Comparison of ENCODE assay signal across 12 cellular contexts in the genomic region with DNA sequence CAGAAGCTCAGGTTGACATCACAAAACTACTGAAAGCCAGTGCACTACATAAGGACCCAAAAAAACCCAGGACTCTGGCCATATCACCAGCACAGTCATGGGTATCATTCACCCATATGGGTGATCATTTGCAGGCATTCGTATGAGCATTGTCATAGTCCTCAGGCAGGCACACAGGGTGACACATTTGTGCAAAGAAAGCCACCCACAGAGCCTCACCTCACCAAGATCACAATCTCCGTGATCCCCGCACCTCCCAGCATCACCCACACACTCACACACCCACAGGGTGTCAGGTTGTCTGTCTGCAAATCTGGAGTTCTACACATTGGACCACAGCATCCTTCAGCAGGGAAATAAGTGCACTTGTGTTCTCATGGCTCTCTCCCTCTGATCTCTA.
DNase-seq lines count a peak whose midpoint lies in the region; ATAC-seq and TF ChIP-seq lines count a peak whose summit lies in the region.
"Had no signal": no experiment of that assay in that cellular context is flagged by ENCODE, and none has a peak within 500 bp of the region (broad histone marks: within the 10 kb centered on the region; RNA-seq: fewer than 3 reads in every experiment).

No MANE protein-coding gene starts in this region.

- no peak for ATAC-seq in heart right ventricle
- no peak for ATAC-seq in HG03571 (IDR thresholded peaks at IDR 0.05; ENCODE audit: unreplicated experiment)
- ATAC-seq: pancreas had no signal

- H3K4me3 ChIP-seq in CD8-positive, alpha-beta memory T cell (ENCODE audit: low read length), result no peak overlapping the region
- H3K4me3 ChIP-seq in heart right ventricle (no peak overlapping the region), HAP-1 (no peak overlapping the region)
- H3K4me3 ChIP-seq: pancreas had no signal

- H3K36me3 Mint-ChIP-seq in CD8-positive, alpha-beta memory T cell, result peaks cover 0 to 9% (median 4%) of the 10 kb centered on the region in 3 donors

- peaks cover 30% of the 10 kb centered on the region for H3K4me1 ChIP-seq in CD8-positive, alpha-beta memory T cell (ENCODE audit: insufficient read depth, low read length)
- H3K4me1 ChIP-seq in heart right ventricle, result peaks cover 0 to 22% (median 12%) of the 10 kb centered on the region in 9 donors
- peaks cover 12% of the 10 kb centered on the region for H3K4me1 ChIP-seq in HAP-1
- H3K4me1 ChIP-seq: pancreas had no signal

- no peaks in the 10 kb centered on the region for H3K9me3 ChIP-seq in CD8-positive, alpha-beta memory T cell (ENCODE audit: low read length)
- H3K9me3 ChIP-seq in heart right ventricle (no peaks in the 10 kb centered on the region), HAP-1 (no peaks in the 10 kb centered on the region)
- H3K9me3 ChIP-seq: pancreas had no signal

- peaks cover 45 to 69% (median 50%) of the 10 kb centered on the region in 3 donors for H3K4me1 Mint-ChIP-seq in CD8-positive, alpha-beta memory T cell

- in situ Hi-C loops in HAP-1 (cut with MboI; ENCODE audit: low sequenced_read_pairs), result no loop called here

- no peak overlapping the region for H3K27ac ChIP-seq in CD8-positive, alpha-beta memory T cell (ENCODE audit: low read depth, low read length)
- H3K27ac ChIP-seq in heart right ventricle, result no peak overlapping the region
- H3K27ac ChIP-seq: KMS-11, pancreas had no signal

- peak overlapping the region; percentile 19 to 86 (median 79) for H3K27ac Mint-ChIP-seq in CD8-positive, alpha-beta memory T cell

- no peaks in the 10 kb centered on the region for H3K27me3 Mint-ChIP-seq in CD8-positive, alpha-beta memory T cell

- intact Hi-C loops in heart right ventricle (cut with DNase I), result loop anchor here in 1 of 10 donors (10.0 kb wide), 1 partner anchor 243 kb away; the partner anchor contains the start of gene BCL6

- no peaks in the 10 kb centered on the region for H3K27me3 ChIP-seq in CD8-positive, alpha-beta memory T cell (ENCODE audit: insufficient read depth, low read length, poor library complexity, severe bottlenecking)
- H3K27me3 ChIP-seq in heart right ventricle, result peaks cover 0 to 5% (median 0%) of the 10 kb centered on the region in 7 donors
- no peaks in the 10 kb centered on the region for H3K27me3 ChIP-seq in HAP-1 (ENCODE audit: low read depth)
- H3K27me3 ChIP-seq: pancreas had no signal

- CTCF ChIA-PET in CD8-positive, alpha-beta memory T cell (lab: Charles Lee), result no interaction called here

- no peaks in the 10 kb centered on the region for H3K9me3 Mint-ChIP-seq in CD8-positive, alpha-beta memory T cell

- no peaks in the 10 kb centered on the region for H3K36me3 ChIP-seq in CD8-positive, alpha-beta memory T cell (ENCODE audit: insufficient read depth, low read length)
- H3K36me3 ChIP-seq in heart right ventricle (no peaks in the 10 kb centered on the region), HAP-1 (replicated peaks) (no peaks in the 10 kb centered on the region)
- H3K36me3 ChIP-seq: pancreas had no signal

- DNase-seq in CD8-positive, alpha-beta memory T cell, result peak in 4 of 5 donors; percentile 40 to 73 (median 56)
- peak; percentile 69 for DNase-seq in activated CD4-positive, alpha-beta T cell treated with anti-CD3 and anti-CD28 coated beads for 48 hours
- DNase-seq in activated effector memory CD4-positive, alpha-beta T cell treated with anti-CD3 and anti-CD28 coated beads, Interleukin-2, amount 50 U/mL, for 16 hours, result peak; percentile 86
- peak; percentile 49 to 66 for DNase-seq in stimulated activated CD4-positive, alpha-beta T cell treated with anti-CD3 and anti-CD28 coated beads, Interleukin-2, amount 100 ng/mL, for 24 hours
- no peak for DNase-seq in heart right ventricle
- DNase-seq in GDM1 (lab: John Stamatoyannopoulos, UW), result no peak
- DNase-seq in HAP-1 (ENCODE audit: low spot score in 2 of 2), result no peak
- DNase-seq: mesendoderm, NCI-H1694, pancreas had no signal

- POLR2A ChIA-PET in CD8-positive, alpha-beta memory T cell (lab: Charles Lee), result interaction anchor here (0.6 kb wide), 1 partner anchor 742 kb away, joined by 3 read pairs; no protein-coding TSS in a partner anchor

- H3K4me3 Mint-ChIP-seq in CD8-positive, alpha-beta memory T cell, result peak overlapping the region in 6 of 7 donors; percentile 10 to 72 (median 49)

- TF ChIP-seq CTCF in heart right ventricle (IDR thresholded peaks at IDR 0.05), result no peak

- WGBS in heart right ventricle, 2 donors, result 85 to 92% methylated on average over 3 of the region's 3 CpGs

Comparison
In these comparisons a context has a peak if more than half of its experiments do, and no peak if none do; other contexts are left out.
1. DNase-seq: peak in CD8-positive, alpha-beta memory T cell (4 of 5), activated CD4-positive, alpha-beta T cell treated with anti-CD3 and anti-CD28 coated beads for 48 hours (single experiment), activated effector memory CD4-positive, alpha-beta T cell treated with anti-CD3 and anti-CD28 coated beads, Interleukin-2, amount 50 U/mL, for 16 hours (single experiment) and stimulated activated CD4-positive, alpha-beta T cell treated with anti-CD3 and anti-CD28 coated beads, Interleukin-2, amount 100 ng/mL, for 24 hours (2 of 2); none in heart right ventricle (0 of 2), GDM1 (single experiment) and HAP-1 (0 of 2).